Comparison of ENCODE assay signal across 17 cellular contexts in genomic region chr11:75783416-75784084, GRCh38.
"Had no signal": no experiment of that assay in that cellular context is flagged by ENCODE, and none has a peak within 500 bp of the region (broad histone marks: within the 10 kb centered on the region; RNA-seq: fewer than 3 reads in every experiment).

No MANE protein-coding gene starts in this region.

- H3K27ac ChIP-seq: esophagus squamous epithelium, gastroesophageal sphincter, tibial artery, upper lobe of left lung, uterus had no signal

- H3K4me3 ChIP-seq: esophagus squamous epithelium, gastroesophageal sphincter, smooth muscle cell, tibial artery, upper lobe of left lung, uterus had no signal

- H3K27me3 ChIP-seq: esophagus squamous epithelium, gastroesophageal sphincter, tibial artery, upper lobe of left lung, uterus had no signal

- ATAC-seq: gastroesophageal sphincter; left colon; right cardiac atrium; stimulated activated effector memory CD8-positive, alpha-beta T cell treated with anti-CD3 and anti-CD28 coated beads, Interleukin-12 subunit alpha, Interleukin-12 subunit beta, amount 100 ng/mL, for 72 hours; stimulated activated naive CD8-positive, alpha-beta T cell treated with anti-CD3 and anti-CD28 coated beads, Interleukin-15, Interleukin-2, amounts not matched to agents 100 U/mL and 50 U/mL, for 24 hours had no signal

- H3K4me1 ChIP-seq: esophagus squamous epithelium, gastroesophageal sphincter, tibial artery, upper lobe of left lung, uterus had no signal

- H3K9me3 ChIP-seq: esophagus squamous epithelium, gastroesophageal sphincter, tibial artery, upper lobe of left lung, uterus had no signal

- H3K36me3 ChIP-seq: esophagus squamous epithelium, gastroesophageal sphincter, upper lobe of left lung, uterus had no signal

- DNase-seq: effector memory CD4-positive, alpha-beta T cell; esophagus squamous epithelium; foreskin fibroblast; glutamatergic neuron; left colon; mesendoderm; naive B cell; right cardiac atrium; stimulated activated CD4-positive, alpha-beta T cell treated with anti-CD3 and anti-CD28 coated beads, Interleukin-4, amount 100 ng/mL, for 1 hour; stimulated activated CD8-positive, alpha-beta memory T cell treated with anti-CD3 and anti-CD28 coated beads, Interleukin-4, amount 100 ng/mL, for 48 hours; stimulated activated naive CD8-positive, alpha-beta T cell treated with anti-CD3 and anti-CD28 coated beads, Interleukin-15, Interleukin-2, amounts not matched to agents 100 U/mL and 50 U/mL, for 24 hours; tibial artery; upper lobe of left lung; uterus had no signal
